Comparison of ENCODE assay signal across 33 cellular contexts in genomic region chr4:73914071-73914470, GRCh38. TPM values are rescaled to one million over a fixed set of nuclear protein-coding genes. Genes with fewer than 3 reads are reported as not detected.
"Had no signal": no experiment of that assay in that cellular context is flagged by ENCODE, and none has a peak within 500 bp of the region (broad histone marks: within the 10 kb centered on the region; RNA-seq: fewer than 3 reads in every experiment).

No MANE protein-coding gene starts in this region.

- DNase-seq: activated CD4-positive, alpha-beta memory T cell treated with anti-CD3 and anti-CD28 coated beads for 36 hours; activated CD4-positive, alpha-beta T cell treated with anti-CD3 and anti-CD28 coated beads for 36 hours; activated CD4-positive, alpha-beta T cell treated with anti-CD3 and anti-CD28 coated beads, Interleukin-2, amount 10 ng/mL, durations not matched to agents 24 days and 14 days; activated CD4-positive, CD25-positive, alpha-beta regulatory T cell; activated CD4-positive, CD25-positive, alpha-beta regulatory T cell treated with anti-CD3 and anti-CD28 coated beads, Interleukin-2, amount 50 U/mL, for 72 hours; activated CD8-positive, alpha-beta memory T cell treated with anti-CD3 and anti-CD28 coated beads, Interleukin-2, amount 10 ng/mL, durations not matched to agents 7 days and 5 days; activated CD8-positive, alpha-beta memory T cell treated with anti-CD3 and anti-CD28 coated beads, Interleukin-2, amount 50 U/mL, for 4 hours; activated CD8-positive, alpha-beta T cell treated with anti-CD3 and anti-CD28 coated beads, Interleukin-2, amount 10 ng/mL, durations not matched to agents 7 days and 5 days; activated gamma-delta T cell; activated naive CD4-positive, alpha-beta T cell; activated naive CD4-positive, alpha-beta T cell treated with anti-CD3 and anti-CD28 coated beads, Interleukin-2, amount 10 ng/mL, durations not matched to agents 7 days and 5 days; activated naive CD8-positive, alpha-beta T cell treated with anti-CD3 and anti-CD28 coated beads, Interleukin-2, amount 10 ng/mL, durations not matched to agents 7 days and 5 days; activated T-cell treated with anti-CD3 and anti-CD28 coated beads, Interleukin-2, amount 50 U/mL, for 24 hours; activated T-cell treated with anti-CD3 and anti-CD28 coated beads, Interleukin-2, amount 50 U/mL, for 72 hours; brain microvascular endothelial cell; cortex of kidney; dermis blood vessel endothelial cell; effector CD4-positive, alpha-beta T cell; effector memory CD8-positive, alpha-beta T cell; erythroblast; foreskin keratinocyte; gastrocnemius medialis; glutamatergic neuron; heart left ventricle; T-helper 2 cell had no signal

- H3K27ac Mint-ChIP-seq: activated CD4-positive, alpha-beta memory T cell treated with anti-CD3 and anti-CD28 coated beads for 36 hours; activated CD4-positive, alpha-beta T cell treated with anti-CD3 and anti-CD28 coated beads for 36 hours; activated CD4-positive, alpha-beta T cell treated with anti-CD3 and anti-CD28 coated beads, Interleukin-2, amount 10 ng/mL, durations not matched to agents 24 days and 14 days; activated CD8-positive, alpha-beta memory T cell treated with anti-CD3 and anti-CD28 coated beads, Interleukin-2, amount 10 ng/mL, durations not matched to agents 7 days and 5 days; activated CD8-positive, alpha-beta T cell treated with anti-CD3 and anti-CD28 coated beads, Interleukin-2, amount 10 ng/mL, durations not matched to agents 7 days and 5 days; activated naive CD4-positive, alpha-beta T cell treated with anti-CD3 and anti-CD28 coated beads, Interleukin-2, amount 10 ng/mL, durations not matched to agents 7 days and 5 days; activated naive CD4-positive, alpha-beta T cell treated with anti-CD3 and anti-CD28 coated beads, Interleukin-2, amount 50 U/mL, for 72 hours; activated naive CD8-positive, alpha-beta T cell treated with anti-CD3 and anti-CD28 coated beads, Interleukin-2, amount 10 ng/mL, durations not matched to agents 7 days and 5 days; activated T-cell treated with anti-CD3 and anti-CD28 coated beads, Interleukin-2, amount 50 U/mL, for 24 hours; activated T-cell treated with anti-CD3 and anti-CD28 coated beads, Interleukin-2, amount 50 U/mL, for 72 hours; effector memory CD8-positive, alpha-beta T cell had no signal

- H3K36me3 Mint-ChIP-seq: activated CD4-positive, alpha-beta memory T cell treated with anti-CD3 and anti-CD28 coated beads for 36 hours; activated CD8-positive, alpha-beta memory T cell treated with anti-CD3 and anti-CD28 coated beads, Interleukin-2, amount 10 ng/mL, durations not matched to agents 7 days and 5 days; activated naive CD4-positive, alpha-beta T cell treated with anti-CD3 and anti-CD28 coated beads, Interleukin-2, amount 10 ng/mL, durations not matched to agents 7 days and 5 days; activated naive CD4-positive, alpha-beta T cell treated with anti-CD3 and anti-CD28 coated beads, Interleukin-2, amount 50 U/mL, for 72 hours; activated naive CD8-positive, alpha-beta T cell treated with anti-CD3 and anti-CD28 coated beads, Interleukin-2, amount 10 ng/mL, durations not matched to agents 7 days and 5 days had no signal

- H3K4me1 ChIP-seq: ascending aorta, esophagus muscularis mucosa, gastrocnemius medialis, heart left ventricle had no signal

- H3K27ac ChIP-seq: ascending aorta, brain microvascular endothelial cell, esophagus muscularis mucosa, foreskin keratinocyte, gastrocnemius medialis, heart left ventricle had no signal

- FAIRE-seq: bronchial epithelial cell, colon had no signal

- H3K27me3 Mint-ChIP-seq: activated CD4-positive, alpha-beta memory T cell treated with anti-CD3 and anti-CD28 coated beads for 36 hours; activated CD4-positive, alpha-beta T cell treated with anti-CD3 and anti-CD28 coated beads for 36 hours; activated CD4-positive, alpha-beta T cell treated with anti-CD3 and anti-CD28 coated beads, Interleukin-2, amount 10 ng/mL, durations not matched to agents 24 days and 14 days; activated CD8-positive, alpha-beta memory T cell treated with anti-CD3 and anti-CD28 coated beads, Interleukin-2, amount 10 ng/mL, durations not matched to agents 7 days and 5 days; activated naive CD4-positive, alpha-beta T cell treated with anti-CD3 and anti-CD28 coated beads, Interleukin-2, amount 10 ng/mL, durations not matched to agents 7 days and 5 days; activated naive CD8-positive, alpha-beta T cell treated with anti-CD3 and anti-CD28 coated beads, Interleukin-2, amount 10 ng/mL, durations not matched to agents 7 days and 5 days; activated T-cell treated with anti-CD3 and anti-CD28 coated beads, Interleukin-2, amount 50 U/mL, for 24 hours; central memory CD8-positive, alpha-beta T cell; effector memory CD8-positive, alpha-beta T cell had no signal

- H3K4me3 Mint-ChIP-seq: activated CD4-positive, alpha-beta memory T cell treated with anti-CD3 and anti-CD28 coated beads for 36 hours; activated CD4-positive, alpha-beta T cell treated with anti-CD3 and anti-CD28 coated beads for 36 hours; activated CD4-positive, alpha-beta T cell treated with anti-CD3 and anti-CD28 coated beads, Interleukin-2, amount 10 ng/mL, durations not matched to agents 24 days and 14 days; activated CD8-positive, alpha-beta memory T cell treated with anti-CD3 and anti-CD28 coated beads, Interleukin-2, amount 10 ng/mL, durations not matched to agents 7 days and 5 days; activated CD8-positive, alpha-beta T cell treated with anti-CD3 and anti-CD28 coated beads, Interleukin-2, amount 10 ng/mL, durations not matched to agents 7 days and 5 days; activated naive CD4-positive, alpha-beta T cell treated with anti-CD3 and anti-CD28 coated beads, Interleukin-2, amount 10 ng/mL, durations not matched to agents 7 days and 5 days; activated naive CD8-positive, alpha-beta T cell treated with anti-CD3 and anti-CD28 coated beads, Interleukin-2, amount 10 ng/mL, durations not matched to agents 7 days and 5 days; activated T-cell treated with anti-CD3 and anti-CD28 coated beads, Interleukin-2, amount 50 U/mL, for 24 hours; activated T-cell treated with anti-CD3 and anti-CD28 coated beads, Interleukin-2, amount 50 U/mL, for 72 hours; central memory CD8-positive, alpha-beta T cell; effector memory CD8-positive, alpha-beta T cell had no signal

- H3K36me3 ChIP-seq: ascending aorta, brain microvascular endothelial cell, esophagus muscularis mucosa, gastrocnemius medialis, heart left ventricle had no signal

- H3K4me1 Mint-ChIP-seq: activated CD4-positive, alpha-beta T cell treated with anti-CD3 and anti-CD28 coated beads for 36 hours; activated CD8-positive, alpha-beta memory T cell treated with anti-CD3 and anti-CD28 coated beads, Interleukin-2, amount 10 ng/mL, durations not matched to agents 7 days and 5 days; activated naive CD4-positive, alpha-beta T cell treated with anti-CD3 and anti-CD28 coated beads, Interleukin-2, amount 10 ng/mL, durations not matched to agents 7 days and 5 days; activated naive CD8-positive, alpha-beta T cell treated with anti-CD3 and anti-CD28 coated beads, Interleukin-2, amount 10 ng/mL, durations not matched to agents 7 days and 5 days; central memory CD8-positive, alpha-beta T cell had no signal

- H3K27me3 ChIP-seq: ascending aorta, brain microvascular endothelial cell, esophagus muscularis mucosa, foreskin keratinocyte, gastrocnemius medialis, heart left ventricle had no signal

- H3K9me3 ChIP-seq: ascending aorta, esophagus muscularis mucosa, gastrocnemius medialis, heart left ventricle had no signal

- H3K4me3 ChIP-seq: ascending aorta, esophagus muscularis mucosa, gastrocnemius medialis, heart left ventricle had no signal

- ATAC-seq: activated CD4-positive, alpha-beta T cell treated with anti-CD3 and anti-CD28 coated beads for 36 hours; activated CD8-positive, alpha-beta memory T cell treated with anti-CD3 and anti-CD28 coated beads, Interleukin-2, amount 10 ng/mL, durations not matched to agents 7 days and 5 days; activated CD8-positive, alpha-beta T cell treated with anti-CD3 and anti-CD28 coated beads, Interleukin-2, amount 10 ng/mL, durations not matched to agents 7 days and 5 days; activated naive CD4-positive, alpha-beta T cell treated with anti-CD3 and anti-CD28 coated beads, Interleukin-2, amount 50 U/mL, for 72 hours; activated T-cell treated with anti-CD3 and anti-CD28 coated beads, Interleukin-2, amount 50 U/mL, for 72 hours; effector memory CD8-positive, alpha-beta T cell; foreskin keratinocyte; gastrocnemius medialis; heart left ventricle had no signal

- H3K9me3 Mint-ChIP-seq: activated CD4-positive, alpha-beta memory T cell treated with anti-CD3 and anti-CD28 coated beads for 36 hours; activated CD4-positive, alpha-beta T cell treated with anti-CD3 and anti-CD28 coated beads, Interleukin-2, amount 10 ng/mL, durations not matched to agents 24 days and 14 days; activated naive CD4-positive, alpha-beta T cell treated with anti-CD3 and anti-CD28 coated beads, Interleukin-2, amount 10 ng/mL, durations not matched to agents 7 days and 5 days; activated naive CD4-positive, alpha-beta T cell treated with anti-CD3 and anti-CD28 coated beads, Interleukin-2, amount 50 U/mL, for 72 hours; activated naive CD8-positive, alpha-beta T cell treated with anti-CD3 and anti-CD28 coated beads, Interleukin-2, amount 10 ng/mL, durations not matched to agents 7 days and 5 days; activated T-cell treated with anti-CD3 and anti-CD28 coated beads, Interleukin-2, amount 50 U/mL, for 24 hours; activated T-cell treated with anti-CD3 and anti-CD28 coated beads, Interleukin-2, amount 50 U/mL, for 72 hours had no signal

RNA-seq across cellular contexts. Expression of gene CXCL1, which starts 44.9 kb away (rescaled TPM):
- total RNA-seq: activated CD4-positive, alpha-beta memory T cell treated with anti-CD3 and anti-CD28 coated beads for 36 hours; activated CD4-positive, alpha-beta T cell treated with anti-CD3 and anti-CD28 coated beads for 36 hours; activated CD4-positive, alpha-beta T cell treated with anti-CD3 and anti-CD28 coated beads, Interleukin-2, amount 10 ng/mL, durations not matched to agents 24 days and 14 days; activated CD8-positive, alpha-beta memory T cell treated with anti-CD3 and anti-CD28 coated beads for 36 hours; activated CD8-positive, alpha-beta memory T cell treated with anti-CD3 and anti-CD28 coated beads, Interleukin-2, amount 10 ng/mL, durations not matched to agents 7 days and 5 days; activated CD8-positive, alpha-beta T cell treated with anti-CD3 and anti-CD28 coated beads, Interleukin-2, amount 10 ng/mL, durations not matched to agents 7 days and 5 days; activated naive CD4-positive, alpha-beta T cell treated with anti-CD3 and anti-CD28 coated beads, Interleukin-2, amount 50 U/mL, for 72 hours; activated naive CD8-positive, alpha-beta T cell treated with anti-CD3 and anti-CD28 coated beads, Interleukin-2, amount 10 ng/mL, durations not matched to agents 7 days and 5 days; activated T-cell treated with anti-CD3 and anti-CD28 coated beads, Interleukin-2, amount 50 U/mL, for 72 hours; T-helper 1 cell treated with Interleukin-12 subunit alpha and Interleukin-12 subunit beta and Interleukin-4 antibody, amounts not matched to agents 30 ng/mL and 1 ng/mL, for 36 hours had no signal
